11 cellular contexts compared by ENCODE assay signal in the genomic region with DNA sequence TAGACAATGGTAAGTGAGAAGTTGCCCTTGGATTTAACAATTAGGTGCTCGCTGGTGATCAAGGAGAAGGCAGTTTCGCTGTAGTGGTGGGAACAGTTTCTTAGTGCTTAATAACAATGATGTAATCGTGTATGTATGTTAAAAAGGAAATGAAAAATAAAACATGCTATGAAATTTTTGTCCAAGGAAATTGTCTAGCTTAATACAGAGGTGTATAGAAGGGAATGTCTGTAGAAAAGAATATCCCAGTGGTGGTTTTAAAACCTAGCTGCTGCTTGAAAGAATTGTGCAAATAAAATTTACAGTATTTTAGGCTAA. TPM values are rescaled to one million over a fixed set of nuclear protein-coding genes. Genes with fewer than 3 reads are reported as not detected.
A peak's percentile ranks its signal among the peaks of the same experiment; 100 is the strongest.
DNase-seq lines count a peak whose midpoint lies in the region; ATAC-seq and TF ChIP-seq lines count a peak whose summit lies in the region.
"Had no signal": no experiment of that assay in that cellular context is flagged by ENCODE, and none has a peak within 500 bp of the region (broad histone marks: within the 10 kb centered on the region; RNA-seq: fewer than 3 reads in every experiment).

No MANE protein-coding gene starts in this region.

- H4K20me1 ChIP-seq in SU-DHL-6 (ENCODE audit: low read depth, low read length) (peaks cover 40% of the 10 kb centered on the region), fibroblast of lung (ENCODE audit: control insufficient read depth, extremely low read depth, insufficient read depth, low read length) (no peaks in the 10 kb centered on the region)

- peaks cover 10% of the 10 kb centered on the region for H3K9me3 Mint-ChIP-seq in activated naive CD4-positive, alpha-beta T cell treated with anti-CD3 and anti-CD28 coated beads for 36 hours

- peak; percentile 48 for DNase-seq in activated naive CD4-positive, alpha-beta T cell treated with anti-CD3 and anti-CD28 coated beads for 36 hours
- DNase-seq in activated naive CD4-positive, alpha-beta T cell treated with Interleukin-2 at 50 U/mL for 16 hours, result no peak
- DNase-seq in fibroblast of lung (ENCODE audit: low read depth in 2 of 2) (no peak), thoracic aorta (ENCODE audit: low spot score) (no peak), NCI-H1092 treated with DMSO at 0.1 percent for 48 hours (lab: John Stamatoyannopoulos, UW) (no peak), GF-D8 (lab: John Stamatoyannopoulos, UW) (no peak)
- DNase-seq: activated gamma-delta T cell, cortex of kidney, NCI-H2171 had no signal

- ATAC-seq in thoracic aorta (ENCODE audit: insufficient number of reproducible peaks, low FRiP score, low read depth), result no peak
- no peak for ATAC-seq in GM18520 (IDR thresholded peaks at IDR 0.05; ENCODE audit: unreplicated experiment)

- H3K4me1 ChIP-seq in fibroblast of lung (ENCODE audit: control insufficient read depth, extremely low read depth, insufficient read depth, low read length) (no peaks in the 10 kb centered on the region), thoracic aorta (ENCODE audit: control insufficient read depth in 1 of 2, low read depth in 2 of 2) (peaks cover 33 to 62% of the 10 kb centered on the region in 2 donors)

- peak overlapping the region; percentile 66 for H3K27ac Mint-ChIP-seq in activated naive CD4-positive, alpha-beta T cell treated with anti-CD3 and anti-CD28 coated beads for 36 hours

- peaks cover 84% of the 10 kb centered on the region for H3F3A ChIP-seq in SU-DHL-6 (ENCODE audit: insufficient read depth)

- peaks cover 29% of the 10 kb centered on the region for H3K4me1 Mint-ChIP-seq in activated naive CD4-positive, alpha-beta T cell treated with anti-CD3 and anti-CD28 coated beads for 36 hours (ENCODE audit: low read depth)

- peaks cover 3% of the 10 kb centered on the region for H3K36me3 Mint-ChIP-seq in activated naive CD4-positive, alpha-beta T cell treated with anti-CD3 and anti-CD28 coated beads for 36 hours (ENCODE audit: low read depth)

- peak overlapping the region; percentile 22 for H3K4me2 ChIP-seq in SU-DHL-6 (ENCODE audit: low read depth, low read length, poor library complexity, severe bottlenecking)
- H3K4me2 ChIP-seq in fibroblast of lung (ENCODE audit: extremely low read depth, insufficient read depth, low read length), result no peak overlapping the region

- H3K9me3 ChIP-seq in SU-DHL-6 (ENCODE audit: insufficient read depth, low read length), result peaks cover 4% of the 10 kb centered on the region; the same call in 1 of the 2 replicates
- no peaks in the 10 kb centered on the region for H3K9me3 ChIP-seq in fibroblast of lung (ENCODE audit: control insufficient read depth, insufficient read depth, low read depth, low read length)
- H3K9me3 ChIP-seq in thoracic aorta, result no peaks in the 10 kb centered on the region

- H3K4me3 ChIP-seq in SU-DHL-6 (ENCODE audit: insufficient read depth, low read length, poor library complexity, severe bottlenecking), result no peak overlapping the region
- H3K4me3 ChIP-seq in fibroblast of lung (replicated peaks in 1 of 4; ENCODE audit: control extremely low read depth in 1 of 4, insufficient read depth in 1 of 4, low read depth in 3 of 4, low read length in 4 of 4), result no peak overlapping the region
- peak overlapping the region; percentile 3 for H3K4me3 ChIP-seq in thoracic aorta

- peaks cover 4% of the 10 kb centered on the region for H3K27me3 Mint-ChIP-seq in activated naive CD4-positive, alpha-beta T cell treated with anti-CD3 and anti-CD28 coated beads for 36 hours (ENCODE audit: low read depth)

- TF ChIP-seq CTCF in SU-DHL-6 (IDR thresholded peaks at IDR 0.05; ENCODE audit: insufficient read depth, low read length, poor library complexity, severe bottlenecking) (no peak), fibroblast of lung (conservative IDR thresholded peaks at IDR 0.05 in 1 of 2, IDR thresholded peaks at IDR 0.05 in 1 of 2; ENCODE audit: low read depth in 1 of 2, low read length in 2 of 2) (no peak), thoracic aorta (IDR thresholded peaks at IDR 0.05) (no peak)

- H3K27ac ChIP-seq in SU-DHL-6 (ENCODE audit: low read depth, low read length), result peak overlapping the region; percentile 69
- peak overlapping the region; percentile 0 for H3K27ac ChIP-seq in fibroblast of lung (ENCODE audit: insufficient read depth, low read length)
- H3K27ac ChIP-seq in thoracic aorta, result peak overlapping the region in 1 of 2 donors; percentile 69

- H3K36me3 ChIP-seq in SU-DHL-6 (ENCODE audit: low read length) (peaks cover 75% of the 10 kb centered on the region), fibroblast of lung (ENCODE audit: control insufficient read depth, insufficient read depth, low read length) (peaks cover 3% of the 10 kb centered on the region), thoracic aorta (no peaks in the 10 kb centered on the region)

- no peaks in the 10 kb centered on the region for H3K9me2 ChIP-seq in SU-DHL-6 (replicated peaks; ENCODE audit: insufficient read depth, low read length)

- CTCF ChIA-PET in activated naive CD4-positive, alpha-beta T cell treated with anti-CD3 and anti-CD28 coated beads for 36 hours (lab: Charles Lee), result interaction anchor here (1.1 to 2.1 kb wide), 4 partner anchors 32 to 116 kb away, joined by 3 to 6 read pairs (median 4); no protein-coding TSS in a partner anchor

- intact Hi-C loops in activated naive CD4-positive, alpha-beta T cell treated with anti-CD3 and anti-CD28 coated beads for 36 hours (cut with micrococcal nuclease), result loop anchor here (2.0 kb wide), 2 partner anchors 42 to 54 kb away; no protein-coding TSS in a partner anchor

- H2AFZ ChIP-seq in SU-DHL-6 (ENCODE audit: low read depth, low read length, severe bottlenecking) (no peak overlapping the region), fibroblast of lung (ENCODE audit: low read length) (no peak overlapping the region)

- no peak overlapping the region for H3K4me3 Mint-ChIP-seq in activated naive CD4-positive, alpha-beta T cell treated with anti-CD3 and anti-CD28 coated beads for 36 hours

- no peaks in the 10 kb centered on the region for H3K27me3 ChIP-seq in SU-DHL-6 (ENCODE audit: low read length)
- no peaks in the 10 kb centered on the region for H3K27me3 ChIP-seq in fibroblast of lung (ENCODE audit: control insufficient read depth, insufficient read depth, low read length)
- no peaks in the 10 kb centered on the region for H3K27me3 ChIP-seq in thoracic aorta (replicated peaks; ENCODE audit: insufficient read depth)

- H3K9ac ChIP-seq in SU-DHL-6 (ENCODE audit: low read length) (no peak overlapping the region), fibroblast of lung (ENCODE audit: insufficient read depth, low read length) (no peak overlapping the region)

- peaks cover 99% of the 10 kb centered on the region for H3K79me2 ChIP-seq in SU-DHL-6 (ENCODE audit: insufficient read depth, low read length)
- peaks cover 7% of the 10 kb centered on the region for H3K79me2 ChIP-seq in fibroblast of lung (ENCODE audit: control insufficient read depth, insufficient read depth, low read length)

RNA-seq across cellular contexts. Expression of gene SWAP70, which starts 53.1 kb away (rescaled TPM):
- total RNA-seq in activated naive CD4-positive, alpha-beta T cell treated with anti-CD3 and anti-CD28 coated beads for 36 hours, result 1 to 10 TPM; 8.2 to 9.5 TPM
- total RNA-seq in fibroblast of lung (28.2 and 45.1 TPM in 2 replicates), thoracic aorta (10 to 100 TPM; 33.4 to 64.6 TPM)
- 45.4 and 74.4 TPM in 2 replicates for polyA plus RNA-seq in fibroblast of lung
- polyA plus RNA-seq in fibroblast of lung (2012), result 33.8 and 58.0 TPM in 2 replicates
- polyA minus RNA-seq in fibroblast of lung (ENCODE audit: low replicate concordance), result 23.5 and 25.1 TPM in 2 replicates
